Comparison of ENCODE assay signal across 26 cellular contexts in genomic region chr11:1041149-1041467, GRCh38. TPM values are rescaled to one million over a fixed set of nuclear protein-coding genes. Genes with fewer than 3 reads are reported as not detected.
"Had no signal": no experiment of that assay in that cellular context is flagged by ENCODE, and none has a peak within 500 bp of the region (broad histone marks: within the 10 kb centered on the region; RNA-seq: fewer than 3 reads in every experiment).

No MANE protein-coding gene starts in this region.

- H3K27me3 ChIP-seq: neural progenitor cell, ovary, right lobe of liver, testis had no signal

- H3K9ac ChIP-seq: neural progenitor cell had no signal

- DNase-seq: activated B cell treated with CpG ODN at 0.5 μM for 24 hours; activated CD4-positive, alpha-beta T cell treated with anti-CD3 and anti-CD28 coated beads for 36 hours; activated CD4-positive, alpha-beta T cell treated with anti-CD3 and anti-CD28 coated beads, Interleukin-2, amount 50 U/mL, for 4 hours; activated CD8-positive, alpha-beta memory T cell treated with anti-CD3 and anti-CD28 coated beads for 24 hours; activated CD8-positive, alpha-beta memory T cell treated with anti-CD3 and anti-CD28 coated beads, Interleukin-2, amount 50 U/mL, for 4 hours; activated effector memory CD4-positive, alpha-beta T cell treated with Interleukin-2 at 50 U/mL for 16 hours; activated naive CD4-positive, alpha-beta T cell treated with anti-CD3 and anti-CD28 coated beads for 36 hours; activated T-cell treated with anti-CD3 and anti-CD28 coated beads, Interleukin-2, amount 50 U/mL, for 24 hours; amygdala; cortex of kidney; endodermal cell; esophagus squamous epithelium; gastrocnemius medialis; islet precursor cell; ovary; stimulated activated naive B cell treated with anti-CD40 and anti-IgM and Interleukin-4, amounts not matched to agents 10 μg/mL and 1 μg/mL and 100 μg/mL, for 72 hours; T1000; testis had no signal

- H3K36me3 ChIP-seq: esophagus squamous epithelium, gastrocnemius medialis, heart left ventricle, neural progenitor cell, ovary, right lobe of liver had no signal

- H3K4me2 ChIP-seq: neural progenitor cell had no signal

- H3K9me3 ChIP-seq: esophagus squamous epithelium, gastrocnemius medialis, ovary, right lobe of liver, testis had no signal

- ATAC-seq: activated CD4-positive, alpha-beta T cell treated with anti-CD3 and anti-CD28 coated beads for 36 hours; gastrocnemius medialis; naive thymus-derived CD8-positive, alpha-beta T cell; stimulated activated naive B cell treated with anti-CD40 and anti-IgM and Interleukin-4, amounts not matched to agents 10 μg/mL and 1 μg/mL and 100 μg/mL, for 72 hours had no signal

- H3K27ac ChIP-seq: esophagus squamous epithelium, gastrocnemius medialis, heart left ventricle, neural progenitor cell, ovary, right lobe of liver, skin epidermis, testis had no signal

- H2AFZ ChIP-seq: neural progenitor cell had no signal

- H3K4me3 ChIP-seq: esophagus squamous epithelium, gastrocnemius medialis, heart left ventricle, neural progenitor cell, ovary, right lobe of liver, skin epidermis, testis had no signal

- H3K4me1 ChIP-seq: gastrocnemius medialis, right lobe of liver, testis had no signal

RNA-seq across cellular contexts. Expression of gene MUC6, which starts 4.6 kb away (rescaled TPM):
- total RNA-seq: activated B cell treated with CpG ODN at 0.5 μM for 24 hours; activated CD4-positive, alpha-beta T cell treated with anti-CD3 and anti-CD28 coated beads for 36 hours; activated naive CD4-positive, alpha-beta T cell treated with anti-CD3 and anti-CD28 coated beads for 36 hours; gastrocnemius medialis; heart left ventricle; lung microvascular endothelial cell; mesothelial cell of epicardium; naive thymus-derived CD8-positive, alpha-beta T cell; pulmonary artery endothelial cell had no signal
- polyA plus RNA-seq: naive thymus-derived CD8-positive, alpha-beta T cell had no signal

RNA-seq across cellular contexts. Expression of gene MUC2, which starts 33.6 kb away (rescaled TPM):
- total RNA-seq: activated B cell treated with CpG ODN at 0.5 μM for 24 hours; activated CD4-positive, alpha-beta T cell treated with anti-CD3 and anti-CD28 coated beads for 36 hours; activated naive CD4-positive, alpha-beta T cell treated with anti-CD3 and anti-CD28 coated beads for 36 hours; endodermal cell; lung microvascular endothelial cell; naive thymus-derived CD8-positive, alpha-beta T cell; pulmonary artery endothelial cell had no signal
- polyA plus RNA-seq: naive thymus-derived CD8-positive, alpha-beta T cell had no signal
